In the genomic region with DNA sequence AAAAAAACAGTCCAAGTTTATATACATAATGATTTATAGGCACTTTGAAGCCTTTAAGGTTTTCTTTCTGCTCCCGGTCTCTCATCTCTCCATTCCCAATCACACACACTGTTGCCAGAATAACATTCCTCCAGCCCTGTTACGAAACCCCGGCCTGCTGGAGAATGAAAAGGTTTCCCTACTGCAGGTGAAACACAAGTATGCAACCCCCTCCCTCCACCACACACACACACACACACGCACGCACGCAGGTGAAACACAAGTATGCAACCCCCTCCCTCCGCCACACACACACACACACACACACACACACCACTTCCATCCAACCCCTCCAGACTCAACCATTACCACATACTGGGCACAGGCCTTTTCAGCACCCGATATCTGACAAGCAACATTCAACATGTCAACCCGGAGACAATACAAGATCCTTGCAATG, we compare ENCODE assay signal across 18 cellular contexts.
DNase-seq lines count a peak whose midpoint lies in the region; ATAC-seq, FAIRE-seq and TF ChIP-seq lines count a peak whose summit lies in the region.
"Had no signal": no experiment of that assay in that cellular context is flagged by ENCODE, and none has a peak within 500 bp of the region (broad histone marks: within the 10 kb centered on the region; RNA-seq: fewer than 3 reads in every experiment).

No MANE protein-coding gene starts in this region.

- no peak for TF ChIP-seq POLR2A in body of pancreas (IDR thresholded peaks at IDR 0.05)

- no peak overlapping the region for H3K4me3 Mint-ChIP-seq in H9
- H3K4me3 Mint-ChIP-seq: activated naive CD8-positive, alpha-beta T cell treated with anti-CD3 and anti-CD28 coated beads, Interleukin-2, amount 10 ng/mL, durations not matched to agents 7 days and 5 days; immature natural killer cell had no signal

- H3K36me3 ChIP-seq in body of pancreas (replicated peaks in 1 of 2; ENCODE audit: insufficient read depth in 1 of 2, low read depth in 2 of 2) (no peaks in the 10 kb centered on the region), neuronal stem cell (replicated peaks in 1 of 2; ENCODE audit: control insufficient read depth in 2 of 2, insufficient read depth in 2 of 2, low read length in 2 of 2) (no peaks in the 10 kb centered on the region)

- H4K91ac ChIP-seq in H9 (ENCODE audit: insufficient read length, low read depth, low read length) (no peak overlapping the region), neuronal stem cell (ENCODE audit: low read depth, low read length, poor library complexity) (no peak overlapping the region)

- no peaks in the 10 kb centered on the region; a peak in 2 of 7 replicates for H3K36me3 Mint-ChIP-seq in H9 (ENCODE audit: insufficient read depth in 1 of 3, low read depth in 3 of 3)
- H3K36me3 Mint-ChIP-seq: activated naive CD8-positive, alpha-beta T cell treated with anti-CD3 and anti-CD28 coated beads, Interleukin-2, amount 10 ng/mL, durations not matched to agents 7 days and 5 days; immature natural killer cell had no signal

- H3K9me3 ChIP-seq in H9 (ENCODE audit: control insufficient read depth, low read depth, low read length) (no peaks in the 10 kb centered on the region), body of pancreas (no peaks in the 10 kb centered on the region), right cardiac atrium (ENCODE audit: control insufficient read depth, low read length) (no peaks in the 10 kb centered on the region), neuronal stem cell (replicated peaks in 1 of 2; ENCODE audit: control insufficient read depth in 2 of 2, insufficient read depth in 1 of 2, low read depth in 1 of 2, low read length in 2 of 2) (no peaks in the 10 kb centered on the region)

- H3K79me1 ChIP-seq in H9 (ENCODE audit: insufficient read depth, low read depth, low read length, poor library complexity, severe bottlenecking): peaks cover 3% of the 10 kb centered on the region
- H3K79me1 ChIP-seq in neuronal stem cell (ENCODE audit: low read depth, low read length): peaks cover 5% of the 10 kb centered on the region

- H4K20me1 ChIP-seq in H9 (ENCODE audit: control insufficient read depth, insufficient read depth, insufficient read length): no peaks in the 10 kb centered on the region

- no CpG with 5 or more reads among the region's 9 CpGs for WGBS in H9 (ENCODE audit: extremely low coverage, insufficient read length, low lambda C conversion rate)
- WGBS in body of pancreas, 2 donors: 46% methylated on average over 9 of the region's 9 CpGs
- WGBS in right cardiac atrium: 72% methylated on average over 9 of the region's 9 CpGs
- no CpG with 5 or more reads among the region's 9 CpGs for WGBS in neuronal stem cell (ENCODE audit: extremely low coverage in 2 of 2, insufficient read length in 2 of 2, insufficient replicate concordance in 1 of 2), 2 donors

- no peak overlapping the region for H2BK20ac ChIP-seq in H9 (ENCODE audit: low read depth, low read length, poor library complexity, severe bottlenecking)

- H3K4me1 ChIP-seq in H9 (ENCODE audit: insufficient read depth, low read length): no peaks in the 10 kb centered on the region
- H3K4me1 ChIP-seq in body of pancreas: peaks cover 50% of the 10 kb centered on the region
- H3K4me1 ChIP-seq in right cardiac atrium (ENCODE audit: control insufficient read depth, insufficient read depth, low read length): peaks cover 6% of the 10 kb centered on the region
- peaks cover 2 to 9% of the 10 kb centered on the region in 2 donors for H3K4me1 ChIP-seq in neuronal stem cell (ENCODE audit: control insufficient read depth in 2 of 2, insufficient read depth in 1 of 2, low read depth in 1 of 2, low read length in 2 of 2)
- H3K4me1 ChIP-seq: parathyroid adenoma had no signal

- H3K27ac ChIP-seq in H9 (ENCODE audit: insufficient read length, low read depth, low read length): no peak overlapping the region
- H3K27ac ChIP-seq in body of pancreas: peak overlapping the region in 2 of 4 donors; percentile 19 to 33
- no peak overlapping the region for H3K27ac ChIP-seq in right cardiac atrium (ENCODE audit: low read length)
- no peak overlapping the region for H3K27ac ChIP-seq in neuronal stem cell (replicated peaks; ENCODE audit: low read length)
- H3K27ac ChIP-seq: parathyroid adenoma had no signal

- H3K9ac ChIP-seq in H9 (ENCODE audit: extremely low read depth, insufficient read length, low read length) (no peak overlapping the region), neuronal stem cell (ENCODE audit: low read depth, low read length, poor library complexity) (peak overlapping the region; percentile 12)
- H3K9ac ChIP-seq: parathyroid adenoma had no signal

- H4K8ac ChIP-seq in H9 (replicated peaks; ENCODE audit: insufficient read length, low read depth, low read length) (no peak overlapping the region), neuronal stem cell (ENCODE audit: low read depth, low read length) (no peak overlapping the region)

- H3K27ac Mint-ChIP-seq in H9: peak overlapping the region in 2 of 3 experiments; percentile 18 to 72; a peak in 3 of 7 replicates
- H3K27ac Mint-ChIP-seq: activated naive CD8-positive, alpha-beta T cell treated with anti-CD3 and anti-CD28 coated beads, Interleukin-2, amount 10 ng/mL, durations not matched to agents 7 days and 5 days; immature natural killer cell had no signal

- no peak overlapping the region for H4K5ac ChIP-seq in H9 (ENCODE audit: insufficient read length, low read depth, low read length)

- no peaks in the 10 kb centered on the region for H3K9me3 Mint-ChIP-seq in H9
- H3K9me3 Mint-ChIP-seq: activated naive CD8-positive, alpha-beta T cell treated with anti-CD3 and anti-CD28 coated beads, Interleukin-2, amount 10 ng/mL, durations not matched to agents 7 days and 5 days had no signal

- no peak for TF ChIP-seq CTCF in H9 (conservative IDR thresholded peaks at IDR 0.05)
- TF ChIP-seq CTCF in body of pancreas (IDR thresholded peaks at IDR 0.05): no peak

- H3K23me2 ChIP-seq in H9 (ENCODE audit: insufficient read length, low read depth, low read length, poor library complexity, severe bottlenecking): no peaks in the 10 kb centered on the region

- H3K27me3 Mint-ChIP-seq in H9 (ENCODE audit: low read depth): no peaks in the 10 kb centered on the region

- no peak overlapping the region for H2BK5ac ChIP-seq in H9 (ENCODE audit: insufficient read length, low read length)
- H2BK5ac ChIP-seq in neuronal stem cell (ENCODE audit: low read length): no peak overlapping the region

- H3K4me2 ChIP-seq in H9 (ENCODE audit: insufficient read depth, insufficient read length, low read length) (no peak overlapping the region), neuronal stem cell (ENCODE audit: insufficient read depth, low read length, poor library complexity, severe bottlenecking) (no peak overlapping the region)

- H3K27me3 ChIP-seq in H9 (ENCODE audit: insufficient read depth, low read length) (no peaks in the 10 kb centered on the region), body of pancreas (no peaks in the 10 kb centered on the region), right cardiac atrium (ENCODE audit: control insufficient read depth, insufficient read depth) (no peaks in the 10 kb centered on the region), neuronal stem cell (ENCODE audit: control insufficient read depth in 3 of 3, insufficient read depth in 3 of 3, low read depth in 1 of 3, low read length in 3 of 3) (no peaks in the 10 kb centered on the region)

- H3K18ac ChIP-seq in H9 (ENCODE audit: insufficient read length, low read depth, low read length) (no peak overlapping the region), neuronal stem cell (ENCODE audit: low read length) (no peak overlapping the region)

- peaks cover 3% of the 10 kb centered on the region; the same call in 1 of the 2 replicates for H3K79me2 ChIP-seq in H9 (ENCODE audit: insufficient read depth, low read length)

- H3K4ac ChIP-seq in H9 (ENCODE audit: low read depth, low read length): no peak overlapping the region
- no peak overlapping the region for H3K4ac ChIP-seq in neuronal stem cell (ENCODE audit: low read length)

- H3K4me3 ChIP-seq in body of pancreas (no peak overlapping the region), right cardiac atrium (ENCODE audit: low read length) (no peak overlapping the region), neuronal stem cell (ENCODE audit: low read length in 2 of 2) (no peak overlapping the region)

- no peak for FAIRE-seq in GM19239 (lab: Jason Lieb, UNC)
- FAIRE-seq: D721Med, GM12892 had no signal

- H3K23ac ChIP-seq in H9 (ENCODE audit: insufficient read length, low read depth, low read length): no peak overlapping the region
- H3K23ac ChIP-seq in neuronal stem cell (ENCODE audit: low read depth, low read length, poor library complexity): no peak overlapping the region

- DNase-seq in H9 (no peak), body of pancreas (peak; percentile 39 to 55 (median 55)), right cardiac atrium (no peak), neuronal stem cell (ENCODE audit: low spot score) (no peak), D341Med (ENCODE audit: low spot score) (no peak), GM19239 (ENCODE audit: insufficient read length, low spot score) (no peak), NCI-H187 treated with DMSO at 0.1 percent for 48 hours (lab: John Stamatoyannopoulos, UW) (no peak), T-helper 1 cell (no peak)
- DNase-seq: activated CD4-positive, alpha-beta T cell treated with anti-CD3 and anti-CD28 coated beads, Interleukin-2, amount 50 U/mL, for 1 hour; activated naive CD8-positive, alpha-beta T cell treated with anti-CD3 and anti-CD28 coated beads, Interleukin-2, amount 10 ng/mL, durations not matched to agents 7 days and 5 days; activated T-cell treated with anti-CD3 and anti-CD28 coated beads, Interleukin-2, amount 50 U/mL, for 48 hours; GDM1; immature natural killer cell; stimulated activated CD4-positive, alpha-beta T cell treated with anti-CD3 and anti-CD28 coated beads, Interleukin-15, amount 100 ng/mL, for 24 hours had no signal

- H2BK120ac ChIP-seq in H9 (ENCODE audit: low read depth, low read length, poor library complexity, severe bottlenecking) (no peak overlapping the region), neuronal stem cell (ENCODE audit: low read depth, low read length) (no peak overlapping the region)

- ATAC-seq in body of pancreas (peak; percentile 62), right cardiac atrium (peak; percentile 31 to 34)
- ATAC-seq: HCT116 had no signal

- H2BK12ac ChIP-seq in H9 (ENCODE audit: insufficient read length, low read depth, low read length): no peak overlapping the region
- H2BK12ac ChIP-seq in neuronal stem cell (ENCODE audit: low read length): no peak overlapping the region

- intact Hi-C loops in body of pancreas (cut with DNase I): no loop called here
- intact Hi-C loops in right cardiac atrium (cut with DNase I): loop anchor here in 3 of 4 donors (10.0 kb wide), 1 partner anchor 87 kb away; a partner anchor contains a TSS

- H2AFZ ChIP-seq in H9 (ENCODE audit: low read length) (no peak overlapping the region), neuronal stem cell (ENCODE audit: low read length) (no peak overlapping the region)
- H2AFZ ChIP-seq: parathyroid adenoma had no signal

- no peak overlapping the region for H3K14ac ChIP-seq in H9 (ENCODE audit: insufficient read depth, low read length)
- no peak overlapping the region for H3K14ac ChIP-seq in neuronal stem cell (ENCODE audit: low read length)

- H2AK5ac ChIP-seq in H9 (ENCODE audit: insufficient read length, low read length) (no peak overlapping the region), neuronal stem cell (ENCODE audit: low read depth, low read length) (no peak overlapping the region)

- H2BK15ac ChIP-seq in H9 (ENCODE audit: low read depth, low read length) (no peak overlapping the region), neuronal stem cell (ENCODE audit: low read length) (no peak overlapping the region)

- H3T11ph ChIP-seq in H9 (ENCODE audit: low read length): no peak overlapping the region

- no peak overlapping the region for H3K56ac ChIP-seq in H9 (ENCODE audit: insufficient read length, low read depth, low read length)

- H3K4me1 Mint-ChIP-seq in H9: peaks cover 24 to 27% of the 10 kb centered on the region in 2 experiments
- H3K4me1 Mint-ChIP-seq: activated naive CD8-positive, alpha-beta T cell treated with anti-CD3 and anti-CD28 coated beads, Interleukin-2, amount 10 ng/mL, durations not matched to agents 7 days and 5 days; immature natural killer cell had no signal

Comparison
In these comparisons a context has a peak if more than half of its experiments do, and no peak if none do; other contexts are left out.
1. DNase-seq: peak in body of pancreas (4 of 4); none in H9 (single experiment), right cardiac atrium (0 of 3), neuronal stem cell (single experiment), D341Med (single experiment), GM19239 (single experiment), NCI-H187 treated with DMSO at 0.1 percent for 48 hours (single experiment) and T-helper 1 cell (0 of 5).